In the genomic region with DNA sequence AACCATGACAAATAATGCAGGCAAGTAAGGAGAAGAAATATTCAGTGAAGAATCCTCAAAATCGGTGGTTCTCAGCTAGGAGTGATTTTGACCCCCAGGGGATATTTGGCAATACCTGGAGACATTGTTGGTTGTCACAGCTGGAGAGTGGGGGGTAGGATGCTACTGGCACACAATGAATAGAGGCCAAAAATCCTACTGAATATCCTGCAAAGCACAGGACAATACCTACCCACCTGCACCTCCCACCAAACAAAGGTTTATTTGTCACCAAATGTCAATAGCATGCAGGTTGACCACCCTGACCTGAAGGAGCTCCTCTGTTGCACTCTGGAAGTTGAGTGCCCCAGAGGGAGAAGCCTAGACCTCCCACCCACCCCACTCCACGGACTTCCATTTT, we compare ENCODE assay signal across 23 cellular contexts.
DNase-seq lines count a peak whose midpoint lies in the region; ATAC-seq and TF ChIP-seq lines count a peak whose summit lies in the region.
"Had no signal": no experiment of that assay in that cellular context is flagged by ENCODE, and none has a peak within 500 bp of the region (broad histone marks: within the 10 kb centered on the region; RNA-seq: fewer than 3 reads in every experiment).

No MANE protein-coding gene starts in this region.

- no peaks in the 10 kb centered on the region for H3K9me2 ChIP-seq in GM23338 (ENCODE audit: insufficient read depth)

- no peaks in the 10 kb centered on the region for H3F3A ChIP-seq in GM23338 (replicated peaks; ENCODE audit: low read depth)

- ATAC-seq in GM23338 = peak; percentile 77
- no peak for ATAC-seq in HG03442 (IDR thresholded peaks at IDR 0.05; ENCODE audit: unreplicated experiment)
- no peak for ATAC-seq in HG03378 (IDR thresholded peaks at IDR 0.05; ENCODE audit: unreplicated experiment)

- DNase-seq in GM23338 (ENCODE audit: low spot score) (peak; percentile 1), NCI-H2081 (lab: John Stamatoyannopoulos, UW) (peak; percentile 44 to 80), endodermal cell (peak; percentile 56), osteoblast (ENCODE audit: insufficient read length, low spot score, missing footprints) (no peak), cardiac septum (ENCODE audit: low spot score) (no peak), NOMO-1 treated with dmso at 0.1 percent for 144 hours (lab: John Stamatoyannopoulos, UW; ENCODE audit: unreplicated experiment) (no peak)
- DNase-seq: CD4-positive, CD25-positive, alpha-beta regulatory T cell; GOT3; MM.1S; NCI-H1694 treated with DMSO at 0.1 percent for 48 hours; NCI-H2171 treated with DMSO at 0.1 percent for 48 hours; NCI-H345; NCI-H510A treated with DMSO at 0.1 percent for 48 hours; NCI-H82; NK-92 treated with Interleukin-12 subunit alpha and Interleukin-12 subunit beta, amount 100 ng/mL, for 24 hours; Right ventricle myocardium superior; RPMI8226 had no signal

- H3K9ac ChIP-seq in endodermal cell (ENCODE audit: extremely low read depth, low read length, poor library complexity, severe bottlenecking) = no peak overlapping the region
- H3K9ac ChIP-seq: BLaER1, KMS-11 had no signal

- H3K4me2 ChIP-seq in GM23338 (no peak overlapping the region), osteoblast (ENCODE audit: insufficient read depth, low read length) (no peak overlapping the region)
- H3K4me2 ChIP-seq: BLaER1, KMS-11 had no signal

- H2AFZ ChIP-seq in GM23338 (no peak overlapping the region), osteoblast (ENCODE audit: low read length) (peak overlapping the region; percentile 26)

- H3K4me3 Mint-ChIP-seq in GM23338 (no peak overlapping the region), endodermal cell (no peak overlapping the region)
- H3K4me3 Mint-ChIP-seq: CD4-positive, CD25-positive, alpha-beta regulatory T cell; IgD-negative memory B cell had no signal

- H3K79me2 ChIP-seq in GM23338 (replicated peaks; ENCODE audit: insufficient read depth) = no peaks in the 10 kb centered on the region
- H3K79me2 ChIP-seq in osteoblast (ENCODE audit: insufficient read depth, low read length) = no peaks in the 10 kb centered on the region

- H3K27ac ChIP-seq in GM23338 (ENCODE audit: low read depth) (no peak overlapping the region), endodermal cell (ENCODE audit: low read depth, low read length) (no peak overlapping the region), osteoblast (ENCODE audit: low read depth, low read length) (no peak overlapping the region)
- H3K27ac ChIP-seq: BLaER1, KMS-11, SJSA1 had no signal

- no peak for TF ChIP-seq CTCF in GM23338 (conservative IDR thresholded peaks at IDR 0.05; ENCODE audit: low read depth in 2 of 2)
- TF ChIP-seq CTCF in endodermal cell (conservative IDR thresholded peaks at IDR 0.05) = no peak
- TF ChIP-seq CTCF in osteoblast (IDR thresholded peaks at IDR 0.05; ENCODE audit: extremely low read depth, low read depth, low read length) = no peak

- H3K27me3 Mint-ChIP-seq in GM23338 (ENCODE audit: insufficient read depth, low read depth, poor library complexity) = no peaks in the 10 kb centered on the region
- peaks cover 2% of the 10 kb centered on the region for H3K27me3 Mint-ChIP-seq in endodermal cell (ENCODE audit: insufficient read depth)
- H3K27me3 Mint-ChIP-seq: CD4-positive, CD25-positive, alpha-beta regulatory T cell; IgD-negative memory B cell had no signal

- H3K27me3 ChIP-seq in GM23338 (ENCODE audit: insufficient read depth) = no peaks in the 10 kb centered on the region
- no peaks in the 10 kb centered on the region for H3K27me3 ChIP-seq in endodermal cell (ENCODE audit: control insufficient read depth, insufficient read depth, low read length, poor library complexity, severe bottlenecking)
- H3K27me3 ChIP-seq in osteoblast (ENCODE audit: insufficient read depth, low read length) = no peaks in the 10 kb centered on the region
- H3K27me3 ChIP-seq: BLaER1, SJSA1 had no signal

- H3K4me1 ChIP-seq in GM23338 (ENCODE audit: insufficient read depth) (no peaks in the 10 kb centered on the region), endodermal cell (ENCODE audit: control insufficient read depth, insufficient read depth, low read length) (peaks cover 7% of the 10 kb centered on the region), osteoblast (ENCODE audit: insufficient read depth, low read length) (no peaks in the 10 kb centered on the region)
- H3K4me1 ChIP-seq: BLaER1, SJSA1 had no signal

- H3K9me3 ChIP-seq in endodermal cell (ENCODE audit: control insufficient read depth, low read length) (peaks cover 11% of the 10 kb centered on the region), osteoblast (ENCODE audit: low read depth, low read length) (no peaks in the 10 kb centered on the region)
- H3K9me3 ChIP-seq: SJSA1 had no signal

- WGBS in endodermal cell (ENCODE audit: insufficient coverage in 1 of 2, insufficient read length in 1 of 2), 2 experiments = 17 to 27% methylated on average over 1 to 2 of the region's 2 CpGs

- intact Hi-C loops in cardiac septum (cut with DNase I) = no loop called here

- H3K36me3 Mint-ChIP-seq in GM23338 (ENCODE audit: low read depth) = peaks cover 5% of the 10 kb centered on the region; the same call in 1 of the 3 replicates
- H3K36me3 Mint-ChIP-seq in endodermal cell (ENCODE audit: low read depth) = no peaks in the 10 kb centered on the region
- H3K36me3 Mint-ChIP-seq: CD4-positive, CD25-positive, alpha-beta regulatory T cell; IgD-negative memory B cell had no signal

- H3K4me1 Mint-ChIP-seq in GM23338 (peaks cover 7% of the 10 kb centered on the region), endodermal cell (peaks cover 38% of the 10 kb centered on the region)
- H3K4me1 Mint-ChIP-seq: CD4-positive, CD25-positive, alpha-beta regulatory T cell; IgD-negative memory B cell had no signal

- H3K27ac Mint-ChIP-seq in GM23338 (no peak overlapping the region), endodermal cell (no peak overlapping the region)
- H3K27ac Mint-ChIP-seq: CD4-positive, CD25-positive, alpha-beta regulatory T cell; IgD-negative memory B cell had no signal

- no peak overlapping the region for H3K4me3 ChIP-seq in GM23338
- H3K4me3 ChIP-seq in endodermal cell (ENCODE audit: low read length) = no peak overlapping the region
- no peak overlapping the region for H3K4me3 ChIP-seq in osteoblast (ENCODE audit: insufficient read depth, low read length)
- H3K4me3 ChIP-seq: BLaER1, SJSA1 had no signal

- no peaks in the 10 kb centered on the region for H3K36me3 ChIP-seq in GM23338 (ENCODE audit: insufficient read depth)
- no peaks in the 10 kb centered on the region for H3K36me3 ChIP-seq in endodermal cell (ENCODE audit: control insufficient read depth, insufficient read depth, low read length)
- no peaks in the 10 kb centered on the region for H3K36me3 ChIP-seq in osteoblast (ENCODE audit: insufficient read depth, low read length)
- H3K36me3 ChIP-seq: BLaER1, SJSA1 had no signal

- H4K20me1 ChIP-seq in GM23338 (replicated peaks; ENCODE audit: insufficient read depth) (no peaks in the 10 kb centered on the region), osteoblast (ENCODE audit: insufficient read depth, low read length) (no peaks in the 10 kb centered on the region)
- H4K20me1 ChIP-seq: BLaER1 had no signal

- H3K9me3 Mint-ChIP-seq in GM23338 (peaks cover 27% of the 10 kb centered on the region; the same call in 2 of the 3 replicates), endodermal cell (peaks cover 10% of the 10 kb centered on the region)

TF ChIP-seq in GM23338, 12 proteins besides CTCF, POLR2A, EP300 and RAD21 (continues in another document):
- TF ChIP-seq JUNB (IDR thresholded peaks at IDR 0.05; ENCODE audit: unreplicated experiment) = no peak

Comparison
In these comparisons a context has a peak if more than half of its experiments do, and no peak if none do; other contexts are left out.
1. DNase-seq: peak in GM23338 (single experiment), NCI-H2081 (2 of 2) and endodermal cell (single experiment); none in osteoblast (single experiment), cardiac septum (single experiment) and NOMO-1 treated with dmso at 0.1 percent for 144 hours (single experiment).